32 cellular contexts compared by ENCODE assay signal in the genomic region with DNA sequence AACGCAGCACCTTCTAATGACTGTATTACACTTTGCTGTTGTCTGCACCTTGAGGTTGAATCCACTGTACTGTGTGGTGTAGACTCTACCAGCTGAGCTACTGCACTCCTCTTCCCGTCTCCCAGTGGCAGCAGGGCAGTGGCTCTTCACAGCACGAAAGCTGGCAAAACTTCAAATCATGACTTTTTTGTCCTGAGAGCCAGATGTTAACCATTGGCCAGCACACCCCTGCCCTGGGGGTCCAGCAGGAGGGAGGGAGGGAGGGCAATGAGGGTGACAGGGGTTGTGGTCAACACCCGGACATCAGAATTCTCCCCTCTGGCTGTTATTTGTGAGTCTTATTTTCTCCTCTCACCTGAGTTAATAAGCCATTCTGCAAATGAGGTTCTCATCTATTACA. TPM values are rescaled to one million over a fixed set of nuclear protein-coding genes. Genes with fewer than 3 reads are reported as not detected.
"Had no signal": no experiment of that assay in that cellular context is flagged by ENCODE, and none has a peak within 500 bp of the region (broad histone marks: within the 10 kb centered on the region; RNA-seq: fewer than 3 reads in every experiment).

No MANE protein-coding gene starts in this region.

- H3K4me1 ChIP-seq: ascending aorta had no signal

- H3K27me3 ChIP-seq: ascending aorta, cardiac muscle cell had no signal

- FAIRE-seq: bronchial epithelial cell, TTC549 had no signal

- ATAC-seq: activated CD8-positive, alpha-beta T cell treated with anti-CD3 and anti-CD28 coated beads for 36 hours; activated naive CD8-positive, alpha-beta T cell treated with anti-CD3 and anti-CD28 coated beads, Interleukin-2, amount 50 U/mL, for 24 hours; activated T-cell treated with anti-CD3 and anti-CD28 coated beads, Interleukin-2, amount 50 U/mL, for 4 hours; activated T-cell treated with anti-CD3 and anti-CD28 coated beads, Interleukin-2, amount 50 U/mL, for 72 hours had no signal

- H3K27ac ChIP-seq: ascending aorta, cardiac muscle cell, VCaP had no signal

- H3K9me3 ChIP-seq: ascending aorta had no signal

- DNase-seq: activated B cell treated with CpG ODN at 0.5 μM for 24 hours; activated CD4-positive, alpha-beta memory T cell treated with anti-CD3 and anti-CD28 coated beads for 36 hours; activated CD4-positive, alpha-beta T cell treated with anti-CD3 and anti-CD28 coated beads for 4 hours; activated CD4-positive, alpha-beta T cell treated with anti-CD3 and anti-CD28 coated beads, Interleukin-2, amount 10 ng/mL, durations not matched to agents 24 days and 14 days; activated CD4-positive, alpha-beta T cell treated with anti-CD3 and anti-CD28 coated beads, Interleukin-2, amount 50 U/mL, for 1 hour; activated CD4-positive, alpha-beta T cell treated with anti-CD3 and anti-CD28 coated beads, Interleukin-2, amount 50 U/mL, for 4 hours; activated CD4-positive, CD25-positive, alpha-beta regulatory T cell treated with anti-CD3 and anti-CD28 coated beads, Interleukin-2, amount 50 U/mL, for 72 hours; activated CD8-positive, alpha-beta memory T cell treated with anti-CD3 and anti-CD28 coated beads, Interleukin-2, amount 50 U/mL, for 4 hours; activated CD8-positive, alpha-beta T cell treated with anti-CD3 and anti-CD28 coated beads for 36 hours; activated effector memory CD4-positive, alpha-beta T cell treated with Interleukin-2 at 50 U/mL for 16 hours; activated gamma-delta T cell; activated naive CD4-positive, alpha-beta T cell treated with anti-CD3 and anti-CD28 coated beads, Interleukin-2, amount 10 ng/mL, durations not matched to agents 7 days and 5 days; activated naive CD4-positive, alpha-beta T cell treated with Interleukin-2 at 50 U/mL for 16 hours; activated naive CD8-positive, alpha-beta T cell treated with anti-CD3 and anti-CD28 coated beads, Interleukin-2, amount 10 ng/mL, durations not matched to agents 7 days and 5 days; activated naive CD8-positive, alpha-beta T cell treated with anti-CD3 and anti-CD28 coated beads, Interleukin-2, amount 50 U/mL, for 24 hours; activated T-cell treated with anti-CD3 and anti-CD28 coated beads for 4 hours; activated T-cell treated with anti-CD3 and anti-CD28 coated beads, Interleukin-2, amount 50 U/mL, for 1 hour; activated T-cell treated with anti-CD3 and anti-CD28 coated beads, Interleukin-2, amount 50 U/mL, for 4 hours; activated T-cell treated with anti-CD3 and anti-CD28 coated beads, Interleukin-2, amount 50 U/mL, for 72 hours; amygdala; anterior cingulate cortex; caudate nucleus; cerebellar nuclear complex; T-helper 2 cell; T-helper 9 cell had no signal

- H3K36me3 ChIP-seq: ascending aorta, cardiac muscle cell had no signal

- H3K4me3 ChIP-seq: ascending aorta, cardiac muscle cell had no signal

RNA-seq across cellular contexts. Expression of a gene that starts 11.7 kb away (rescaled TPM):
- total RNA-seq: activated B cell treated with CpG ODN at 0.5 μM for 24 hours; activated CD4-positive, alpha-beta memory T cell treated with anti-CD3 and anti-CD28 coated beads for 36 hours; activated CD4-positive, alpha-beta T cell treated with anti-CD3 and anti-CD28 coated beads, Interleukin-2, amount 10 ng/mL, durations not matched to agents 24 days and 14 days; activated CD8-positive, alpha-beta memory T cell treated with anti-CD3 and anti-CD28 coated beads for 36 hours; activated CD8-positive, alpha-beta T cell treated with anti-CD3 and anti-CD28 coated beads for 36 hours; activated naive CD8-positive, alpha-beta T cell treated with anti-CD3 and anti-CD28 coated beads, Interleukin-2, amount 10 ng/mL, durations not matched to agents 7 days and 5 days; activated T-cell treated with anti-CD3 and anti-CD28 coated beads, Interleukin-2, amount 50 U/mL, for 72 hours; activated T-helper 2 cell treated with anti-CD3 and anti-CD28 coated beads, Interferon-gamma antibody, Interleukin-2, Interleukin-4, amounts not matched to agents 10 μg/mL and 5 μg/mL and 100 μg/mL, durations not matched to agents 14 hours and 24 hours and 36 hours had no signal
